In genomic region chr2:120267348-120267747, GRCh38 we compare ENCODE assay signal across 26 cellular contexts. TPM values are rescaled to one million over a fixed set of nuclear protein-coding genes. Genes with fewer than 3 reads are reported as not detected.
DNase-seq lines count a peak whose midpoint lies in the region; ATAC-seq and TF ChIP-seq lines count a peak whose summit lies in the region.
"Had no signal": no experiment of that assay in that cellular context is flagged by ENCODE, and none has a peak within 500 bp of the region (broad histone marks: within the 10 kb centered on the region; RNA-seq: fewer than 3 reads in every experiment).

No MANE protein-coding gene starts in this region.

- H3K36me3 Mint-ChIP-seq in activated CD4-positive, alpha-beta T cell treated with anti-CD3 and anti-CD28 coated beads for 36 hours (ENCODE audit: low read depth), result peaks cover 16% of the 10 kb centered on the region
- H3K36me3 Mint-ChIP-seq in activated T-helper 2 cell treated with anti-CD3 and anti-CD28 coated beads, Interferon-gamma antibody, Interleukin-2, Interleukin-4, amounts not matched to agents 10 μg/mL and 5 μg/mL and 100 μg/mL, durations not matched to agents 14 hours and 24 hours and 36 hours (ENCODE audit: low read depth), result peaks cover 57% of the 10 kb centered on the region
- H3K36me3 Mint-ChIP-seq in WTC11, result peaks cover 9% of the 10 kb centered on the region

- H3K4me1 Mint-ChIP-seq in activated CD4-positive, alpha-beta T cell treated with anti-CD3 and anti-CD28 coated beads for 36 hours, result peaks cover 32% of the 10 kb centered on the region
- peaks cover 41% of the 10 kb centered on the region for H3K4me1 Mint-ChIP-seq in activated T-helper 2 cell treated with anti-CD3 and anti-CD28 coated beads, Interferon-gamma antibody, Interleukin-2, Interleukin-4, amounts not matched to agents 10 μg/mL and 5 μg/mL and 100 μg/mL, durations not matched to agents 14 hours and 24 hours and 36 hours (ENCODE audit: low read depth)
- peaks cover 9% of the 10 kb centered on the region for H3K4me1 Mint-ChIP-seq in WTC11

- peak; percentile 41 for DNase-seq in activated CD4-positive, alpha-beta T cell treated with anti-CD3 and anti-CD28 coated beads for 36 hours
- no peak for DNase-seq in activated CD4-positive, alpha-beta T cell treated with anti-CD3 and anti-CD28 coated beads, Interleukin-2, amount 50 U/mL, for 4 hours
- DNase-seq in activated T-helper 2 cell treated with anti-CD3 and anti-CD28 coated beads, Interferon-gamma antibody, Interleukin-2, Interleukin-4, amounts not matched to agents 10 μg/mL and 5 μg/mL and 100 μg/mL, durations not matched to agents 14 hours and 24 hours and 36 hours (ENCODE audit: low spot score), result no peak
- peak; percentile 41 for DNase-seq in posterior vena cava (ENCODE audit: low spot score)
- DNase-seq in WTC11 (ENCODE audit: low spot score), result no peak
- no peak for DNase-seq in AG20443 (ENCODE audit: low spot score)
- DNase-seq in A673 (ENCODE audit: low spot score), result no peak
- DNase-seq: 8988T; activated CD4-positive, alpha-beta T cell treated with anti-CD3 and anti-CD28 coated beads for 1 hour; activated CD8-positive, alpha-beta memory T cell treated with anti-CD3 and anti-CD28 coated beads, Interleukin-2, amount 10 ng/mL, durations not matched to agents 7 days and 5 days; activated effector memory CD4-positive, alpha-beta T cell treated with anti-CD3 and anti-CD28 coated beads, Interleukin-2, amount 50 U/mL, for 16 hours; CD4-positive, alpha-beta memory T cell; head of caudate nucleus; naive B cell; NCI-H1436; NCI-H345; NCI-H82; spleen; stimulated activated CD4-positive, alpha-beta T cell treated with anti-CD3 and anti-CD28 coated beads, Interleukin-4, amount 100 ng/mL, for 4 hours; stomach; T-cell; thyroid gland had no signal

- intact Hi-C loops in activated CD4-positive, alpha-beta T cell treated with anti-CD3 and anti-CD28 coated beads for 36 hours (cut with DNase I, micrococcal nuclease), result loop anchor here in 1 of 2 experiments (5.0 kb wide), 1 partner anchor 35 kb away; no protein-coding TSS in a partner anchor
- intact Hi-C loops in activated T-helper 2 cell treated with anti-CD3 and anti-CD28 coated beads, Interferon-gamma antibody, Interleukin-2, Interleukin-4, amounts not matched to agents 10 μg/mL and 5 μg/mL and 100 μg/mL, durations not matched to agents 14 hours and 24 hours and 36 hours (cut with micrococcal nuclease), result loop anchor here (1.0 to 5.0 kb wide), 2 partner anchors 20 to 35 kb away; no protein-coding TSS in a partner anchor
- intact Hi-C loops in posterior vena cava (cut with DNase I) (no loop called here), A673 (cut with micrococcal nuclease; ENCODE audit: unreplicated experiment) (no loop called here)

- H3K9me3 ChIP-seq in A673 (ENCODE audit: low read depth, low read length, poor library complexity, severe bottlenecking), result peaks cover 4% of the 10 kb centered on the region
- H3K9me3 ChIP-seq: SJSA1, stomach, thyroid gland had no signal

- no peaks in the 10 kb centered on the region for H3K9me3 Mint-ChIP-seq in activated CD4-positive, alpha-beta T cell treated with anti-CD3 and anti-CD28 coated beads for 36 hours (ENCODE audit: low read depth)
- H3K9me3 Mint-ChIP-seq in activated T-helper 2 cell treated with anti-CD3 and anti-CD28 coated beads, Interferon-gamma antibody, Interleukin-2, Interleukin-4, amounts not matched to agents 10 μg/mL and 5 μg/mL and 100 μg/mL, durations not matched to agents 14 hours and 24 hours and 36 hours, result peaks cover 3% of the 10 kb centered on the region
- peaks cover 11% of the 10 kb centered on the region for H3K9me3 Mint-ChIP-seq in WTC11
- H3K9me3 Mint-ChIP-seq: T-cell had no signal

- peak overlapping the region; percentile 82 for H3K27ac Mint-ChIP-seq in activated CD4-positive, alpha-beta T cell treated with anti-CD3 and anti-CD28 coated beads for 36 hours
- H3K27ac Mint-ChIP-seq in activated T-helper 2 cell treated with anti-CD3 and anti-CD28 coated beads, Interferon-gamma antibody, Interleukin-2, Interleukin-4, amounts not matched to agents 10 μg/mL and 5 μg/mL and 100 μg/mL, durations not matched to agents 14 hours and 24 hours and 36 hours, result peak overlapping the region; percentile 92
- H3K27ac Mint-ChIP-seq in WTC11, result no peak overlapping the region
- H3K27ac Mint-ChIP-seq: activated CD8-positive, alpha-beta memory T cell treated with anti-CD3 and anti-CD28 coated beads, Interleukin-2, amount 10 ng/mL, durations not matched to agents 7 days and 5 days; brain; mesothelial cell of epicardium; T-cell had no signal

- POLR2A ChIA-PET in activated CD4-positive, alpha-beta T cell treated with anti-CD3 and anti-CD28 coated beads for 36 hours (lab: Charles Lee), result no interaction called here
- POLR2A ChIA-PET in WTC11 (lab: Charles Lee), result interaction anchor here (0.5 kb wide), 1 partner anchor 14 kb away, joined by 3 read pairs; no protein-coding TSS in a partner anchor
- POLR2A ChIA-PET in A673 (lab: Charles Lee; ENCODE audit: low non-redundant PET), result no interaction called here

- no peaks in the 10 kb centered on the region for H3K36me3 ChIP-seq in A673 (ENCODE audit: insufficient read depth, low read length, poor library complexity, severe bottlenecking)
- H3K36me3 ChIP-seq: thyroid gland had no signal

- H3K27me3 Mint-ChIP-seq in activated CD4-positive, alpha-beta T cell treated with anti-CD3 and anti-CD28 coated beads for 36 hours, result no peaks in the 10 kb centered on the region
- no peaks in the 10 kb centered on the region for H3K27me3 Mint-ChIP-seq in activated T-helper 2 cell treated with anti-CD3 and anti-CD28 coated beads, Interferon-gamma antibody, Interleukin-2, Interleukin-4, amounts not matched to agents 10 μg/mL and 5 μg/mL and 100 μg/mL, durations not matched to agents 14 hours and 24 hours and 36 hours (ENCODE audit: low read depth)
- no peaks in the 10 kb centered on the region for H3K27me3 Mint-ChIP-seq in WTC11 (ENCODE audit: low read depth)
- H3K27me3 Mint-ChIP-seq: activated CD8-positive, alpha-beta memory T cell treated with anti-CD3 and anti-CD28 coated beads, Interleukin-2, amount 10 ng/mL, durations not matched to agents 7 days and 5 days; brain; CD4-positive, alpha-beta memory T cell; naive B cell; T-cell had no signal

- peaks cover 5% of the 10 kb centered on the region for H3K4me1 ChIP-seq in A673 (ENCODE audit: insufficient read depth, low read length, poor library complexity, severe bottlenecking)

- no peak overlapping the region for H3K27ac ChIP-seq in A673 (ENCODE audit: low read depth, low read length, poor library complexity, severe bottlenecking)
- H3K27ac ChIP-seq: SJSA1, stomach, thyroid gland had no signal

- CTCF ChIA-PET in activated CD4-positive, alpha-beta T cell treated with anti-CD3 and anti-CD28 coated beads for 36 hours (lab: Charles Lee), result interaction anchor here (1.0 to 1.6 kb wide), 3 partner anchors 39 to 76 kb away, joined by 3 to 5 read pairs (median 3); no protein-coding TSS in a partner anchor
- CTCF ChIA-PET in WTC11 (lab: Charles Lee), result no interaction called here
- CTCF ChIA-PET in A673 (lab: Charles Lee), result no interaction called here

- no peak for TF ChIP-seq CTCF in WTC11 (IDR thresholded peaks at IDR 0.05)
- no peak for TF ChIP-seq CTCF in A673 (conservative IDR thresholded peaks at IDR 0.05; ENCODE audit: low read depth, low read length)

- ATAC-seq in activated CD4-positive, alpha-beta T cell treated with anti-CD3 and anti-CD28 coated beads for 36 hours, result peak; percentile 85
- peak; percentile 47 for ATAC-seq in HG02852 (IDR thresholded peaks at IDR 0.05; ENCODE audit: unreplicated experiment)
- no peak for ATAC-seq in WTC11
- ATAC-seq: activated CD8-positive, alpha-beta memory T cell treated with anti-CD3 and anti-CD28 coated beads, Interleukin-2, amount 10 ng/mL, durations not matched to agents 7 days and 5 days; T-cell had no signal

- no peak overlapping the region for H3K4me3 Mint-ChIP-seq in activated CD4-positive, alpha-beta T cell treated with anti-CD3 and anti-CD28 coated beads for 36 hours
- no peak overlapping the region for H3K4me3 Mint-ChIP-seq in activated T-helper 2 cell treated with anti-CD3 and anti-CD28 coated beads, Interferon-gamma antibody, Interleukin-2, Interleukin-4, amounts not matched to agents 10 μg/mL and 5 μg/mL and 100 μg/mL, durations not matched to agents 14 hours and 24 hours and 36 hours (ENCODE audit: low read depth)
- no peak overlapping the region for H3K4me3 Mint-ChIP-seq in WTC11
- H3K4me3 Mint-ChIP-seq: activated CD8-positive, alpha-beta memory T cell treated with anti-CD3 and anti-CD28 coated beads, Interleukin-2, amount 10 ng/mL, durations not matched to agents 7 days and 5 days; brain; CD4-positive, alpha-beta memory T cell; mesothelial cell of epicardium; T-cell had no signal

- H3K4me3 ChIP-seq in A673 (ENCODE audit: low read depth, low read length, poor library complexity, severe bottlenecking), result no peak overlapping the region
- H3K4me3 ChIP-seq: SJSA1, spleen, stomach, thyroid gland had no signal

- no peaks in the 10 kb centered on the region for H3K27me3 ChIP-seq in A673 (replicated peaks; ENCODE audit: insufficient read depth, low read depth, low read length, poor library complexity)
- H3K27me3 ChIP-seq: SJSA1, spleen, stomach, thyroid gland had no signal

- BruUV-seq in A673 (replicated peaks; lab: Mats Ljungman, UMichigan), result no TSS peak

TF ChIP-seq in WTC11, 78 proteins besides CTCF, POLR2A, EP300 and RAD21 (continues in another document):
- TF ChIP-seq PREB (CRISPR knock-in tag; IDR thresholded peaks at IDR 0.05; ENCODE audit: borderline replicate concordance) (no peak), EMX1 (CRISPR knock-in tag; IDR thresholded peaks at IDR 0.05) (no peak)

RNA-seq across cellular contexts. Expression of gene RALB, which starts 14.7 kb away (rescaled TPM):
- 10 to 100 TPM; 34.0 to 34.3 TPM for total RNA-seq in activated CD4-positive, alpha-beta T cell treated with anti-CD3 and anti-CD28 coated beads for 36 hours
- total RNA-seq in activated T-helper 2 cell treated with anti-CD3 and anti-CD28 coated beads, Interferon-gamma antibody, Interleukin-2, Interleukin-4, amounts not matched to agents 10 μg/mL and 5 μg/mL and 100 μg/mL, durations not matched to agents 14 hours and 24 hours and 36 hours, result 58.4 and 65.0 TPM in 2 replicates
- total RNA-seq in posterior vena cava (10 to 100 TPM; 42.5 to 55.0 TPM), WTC11 (2021) (17.1 to 18.0 TPM (median 17.9 TPM) in 3 replicates), A673 (2021) (47.0 and 52.1 TPM in 2 replicates)

RNA-seq across cellular contexts. Expression of gene TMEM185B, which starts 44.1 kb away (rescaled TPM):
- 10 to 100 TPM; 15.9 to 17.3 TPM for total RNA-seq in activated CD4-positive, alpha-beta T cell treated with anti-CD3 and anti-CD28 coated beads for 36 hours
- 38.7 and 39.3 TPM in 2 replicates for total RNA-seq in activated T-helper 2 cell treated with anti-CD3 and anti-CD28 coated beads, Interferon-gamma antibody, Interleukin-2, Interleukin-4, amounts not matched to agents 10 μg/mL and 5 μg/mL and 100 μg/mL, durations not matched to agents 14 hours and 24 hours and 36 hours
- total RNA-seq in posterior vena cava (10 to 100 TPM; 16.0 to 22.7 TPM), WTC11 (2021) (9.9 to 14.9 TPM (median 14.3 TPM) in 3 replicates), A673 (2021) (28.6 and 34.5 TPM in 2 replicates)

Comparison
In these comparisons a context has a peak if more than half of its experiments do, and no peak if none do; other contexts are left out.
1. DNase-seq: peak in activated CD4-positive, alpha-beta T cell treated with anti-CD3 and anti-CD28 coated beads for 36 hours (single experiment) and posterior vena cava (single experiment); none in activated CD4-positive, alpha-beta T cell treated with anti-CD3 and anti-CD28 coated beads, Interleukin-2, amount 50 U/mL, for 4 hours (0 of 2), activated T-helper 2 cell treated with anti-CD3 and anti-CD28 coated beads, Interferon-gamma antibody, Interleukin-2, Interleukin-4, amounts not matched to agents 10 μg/mL and 5 μg/mL and 100 μg/mL, durations not matched to agents 14 hours and 24 hours and 36 hours (single experiment), WTC11 (single experiment), AG20443 (single experiment) and A673 (single experiment).